Comparison of ENCODE assay signal across 8 cellular contexts in genomic region chr11:13776134-13776815, GRCh38.
DNase-seq lines count a peak whose midpoint lies in the region; ATAC-seq and TF ChIP-seq lines count a peak whose summit lies in the region.

No MANE protein-coding gene starts in this region.

- H3K9me3 Mint-ChIP-seq in T-cell: no peaks in the 10 kb centered on the region

- ATAC-seq in T-cell (replicated peaks in 1 of 4) (peak; percentile 74 to 83 (median 80)), esophagus mucosa (peak; percentile 46), GM21529 (IDR thresholded peaks at IDR 0.05; ENCODE audit: unreplicated experiment) (no peak), GM18502 (IDR thresholded peaks at IDR 0.05; ENCODE audit: poor library complexity, unreplicated experiment) (no peak)

- peak overlapping the region in 1 of 2 donors; percentile 65 for H3K27ac Mint-ChIP-seq in T-cell

- peaks cover 7 to 11% (median 10%) of the 10 kb centered on the region in 3 donors for H3K4me1 Mint-ChIP-seq in T-cell

- CTCF ChIA-PET in T-cell (lab: Charles Lee): interaction anchor here (0.5 to 8.4 kb wide), 13 partner anchors 34 to 679 kb away, joined by 3 to 77 read pairs (median 7); no protein-coding TSS in a partner anchor

- no peaks in the 10 kb centered on the region for H3K36me3 Mint-ChIP-seq in T-cell

- peak; percentile 16; the same call in 1 of the 3 replicates for TF ChIP-seq CTCF in GM12872 (IDR thresholded peaks at IDR 0.05; ENCODE audit: insufficient read depth, low read depth, low read length)
- no peak for TF ChIP-seq CTCF in GM20000 (IDR thresholded peaks at IDR 0.05; ENCODE audit: extremely low read depth, missing control alignments)

- POLR2A ChIA-PET in T-cell (lab: Charles Lee): interaction anchor here in 1 of 2 donors (0.6 kb wide), 1 partner anchor 802 kb away, joined by 4 read pairs; no protein-coding TSS in a partner anchor

- H3K27me3 Mint-ChIP-seq in T-cell: peaks cover 0 to 3% of the 10 kb centered on the region in 2 donors

- peak; percentile 44 for DNase-seq in A172 (ENCODE audit: low spot score)
- peak in 33 of 34 experiments; percentile 8 to 65 (median 38) for DNase-seq in T-cell
- no peak for DNase-seq in SKM-1 treated with dmso at 0.1 percent for 144 hours (lab: John Stamatoyannopoulos, UW; ENCODE audit: unreplicated experiment)
- no peak for DNase-seq in GM20000 (ENCODE audit: low spot score)

- H3K4me3 Mint-ChIP-seq in T-cell: no peak overlapping the region

Comparison
In these comparisons a context has a peak if more than half of its experiments do, and no peak if none do; other contexts are left out.
1. DNase-seq: peak in A172 (single experiment) and T-cell (33 of 34); none in SKM-1 treated with dmso at 0.1 percent for 144 hours (single experiment) and GM20000 (single experiment).
2. ATAC-seq: peak in T-cell (4 of 4) and esophagus mucosa (single experiment); none in GM21529 (single experiment) and GM18502 (single experiment).